In the genomic region with DNA sequence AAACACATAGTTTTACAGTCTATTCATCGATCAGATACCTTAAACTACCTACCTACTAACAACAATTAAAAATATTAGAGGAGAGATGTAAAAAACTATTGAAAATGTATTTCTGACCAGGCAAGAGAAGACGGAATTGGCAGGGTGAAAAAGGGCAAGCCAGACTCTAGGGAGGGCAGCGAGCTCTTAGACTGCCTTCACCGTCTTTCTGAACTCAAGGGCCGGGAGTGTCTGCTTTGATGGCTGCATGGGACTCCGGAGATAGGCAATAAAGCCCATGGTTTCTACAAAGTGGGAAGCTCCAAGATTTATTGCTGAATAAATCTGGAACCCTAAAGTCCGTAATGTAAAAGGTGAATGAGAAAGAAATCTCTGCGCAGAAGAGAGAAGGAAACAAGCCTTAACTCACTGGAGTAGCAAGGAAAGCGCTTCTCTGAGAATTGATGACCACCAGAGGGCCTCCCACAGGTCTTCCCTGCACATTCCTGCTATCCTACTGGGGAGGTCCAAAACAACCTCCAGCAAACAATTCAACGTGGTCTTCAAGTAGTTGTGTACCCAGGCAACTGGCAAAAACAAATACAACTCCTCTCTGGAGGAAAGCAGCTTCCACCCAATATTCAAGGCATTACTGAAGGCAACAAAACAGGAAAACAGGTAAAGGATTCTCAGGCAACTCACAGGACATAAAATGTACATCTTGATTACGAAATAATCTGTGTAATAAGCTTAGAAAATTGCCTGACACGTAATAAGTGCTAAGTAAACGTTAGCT, we compare ENCODE assay signal across 9 cellular contexts.
DNase-seq lines count a peak whose midpoint lies in the region; ATAC-seq and TF ChIP-seq lines count a peak whose summit lies in the region.
"Had no signal": no experiment of that assay in that cellular context is flagged by ENCODE, and none has a peak within 500 bp of the region (broad histone marks: within the 10 kb centered on the region; RNA-seq: fewer than 3 reads in every experiment).

No MANE protein-coding gene starts in this region.

- TF ChIP-seq CTCF in adrenal gland (IDR thresholded peaks at IDR 0.05), result peak in 4 of 6 experiments; percentile 14 to 36 (median 26)
- peak in 1 of 2 experiments; percentile 22 for TF ChIP-seq CTCF in tibial artery (IDR thresholded peaks at IDR 0.05)

- peaks cover 13 to 16% of the 10 kb centered on the region in 2 donors for H3K27me3 Mint-ChIP-seq in stimulated activated naive B cell treated with anti-CD40 and anti-IgM and Interleukin-4, amounts not matched to agents 10 μg/mL and 1 μg/mL and 100 μg/mL, for 72 hours

- H3K36me3 Mint-ChIP-seq in stimulated activated naive B cell treated with anti-CD40 and anti-IgM and Interleukin-4, amounts not matched to agents 10 μg/mL and 1 μg/mL and 100 μg/mL, for 72 hours, result no peaks in the 10 kb centered on the region

- WGBS in adrenal gland, 4 donors, result 59 to 65% (median 61%) methylated on average over 13 of the region's 13 CpGs

- H3K27ac Mint-ChIP-seq in stimulated activated naive B cell treated with anti-CD40 and anti-IgM and Interleukin-4, amounts not matched to agents 10 μg/mL and 1 μg/mL and 100 μg/mL, for 72 hours, result no peak overlapping the region

- H3K4me3 Mint-ChIP-seq in stimulated activated naive B cell treated with anti-CD40 and anti-IgM and Interleukin-4, amounts not matched to agents 10 μg/mL and 1 μg/mL and 100 μg/mL, for 72 hours, result no peak overlapping the region

- intact Hi-C loops in adrenal gland (cut with DNase I), result no loop called here
- intact Hi-C loops in tibial artery (cut with DNase I; ENCODE audit: low total_unique reads), result no loop called here

- H3K4me1 ChIP-seq in adrenal gland (replicated peaks in 1 of 2) (no peaks in the 10 kb centered on the region), tibial artery (no peaks in the 10 kb centered on the region)

- H3K27me3 ChIP-seq in MG63 (no peaks in the 10 kb centered on the region), adrenal gland (no peaks in the 10 kb centered on the region), tibial artery (no peaks in the 10 kb centered on the region)

- no peaks in the 10 kb centered on the region for H3K9me3 Mint-ChIP-seq in stimulated activated naive B cell treated with anti-CD40 and anti-IgM and Interleukin-4, amounts not matched to agents 10 μg/mL and 1 μg/mL and 100 μg/mL, for 72 hours

- H3K4me3 ChIP-seq in MG63 (no peak overlapping the region), adrenal gland (no peak overlapping the region), tibial artery (no peak overlapping the region)
- H3K4me3 ChIP-seq: thoracic aorta had no signal

- H3K9me3 ChIP-seq in MG63 (no peaks in the 10 kb centered on the region), adrenal gland (replicated peaks in 1 of 3) (no peaks in the 10 kb centered on the region), tibial artery (no peaks in the 10 kb centered on the region)
- H3K9me3 ChIP-seq: thoracic aorta had no signal

- ATAC-seq in stimulated activated naive B cell treated with anti-CD40 and anti-IgM and Interleukin-4, amounts not matched to agents 10 μg/mL and 1 μg/mL and 100 μg/mL, for 72 hours (replicated peaks), result no peak

- no peaks in the 10 kb centered on the region for H3K36me3 ChIP-seq in MG63
- H3K36me3 ChIP-seq in adrenal gland (replicated peaks in 1 of 2), result no peaks in the 10 kb centered on the region
- H3K36me3 ChIP-seq in tibial artery, result no peaks in the 10 kb centered on the region
- H3K36me3 ChIP-seq: thoracic aorta had no signal

- peaks cover 2 to 7% of the 10 kb centered on the region in 2 donors for H3K4me1 Mint-ChIP-seq in stimulated activated naive B cell treated with anti-CD40 and anti-IgM and Interleukin-4, amounts not matched to agents 10 μg/mL and 1 μg/mL and 100 μg/mL, for 72 hours

- TF ChIP-seq POLR2A in adrenal gland (IDR thresholded peaks at IDR 0.05), result no peak

- DNase-seq in DMS153 (lab: John Stamatoyannopoulos, UW), result peak; percentile 79
- DNase-seq in MG63, result peak; percentile 15
- DNase-seq in adrenal gland, result peak in 3 of 7 donors; percentile 8 to 26 (median 21)
- DNase-seq in left kidney (ENCODE audit: low read depth, low spot score), result peak; percentile 80
- no peak for DNase-seq in tibial artery
- no peak for DNase-seq in central memory CD4-positive, alpha-beta T cell
- no peak for DNase-seq in stimulated activated naive B cell treated with anti-CD40 and anti-IgM and Interleukin-4, amounts not matched to agents 10 μg/mL and 1 μg/mL and 100 μg/mL, for 72 hours
- DNase-seq in NCI-H187 (lab: John Stamatoyannopoulos, UW), result no peak

- H3K27ac ChIP-seq in adrenal gland (no peak overlapping the region), tibial artery (no peak overlapping the region)
- H3K27ac ChIP-seq: thoracic aorta had no signal

Comparison
In these comparisons a context has a peak if more than half of its experiments do, and no peak if none do; other contexts are left out.
1. DNase-seq: peak in DMS153 (single experiment), MG63 (single experiment) and left kidney (single experiment); none in tibial artery (0 of 2), central memory CD4-positive, alpha-beta T cell (single experiment), stimulated activated naive B cell treated with anti-CD40 and anti-IgM and Interleukin-4, amounts not matched to agents 10 μg/mL and 1 μg/mL and 100 μg/mL, for 72 hours (single experiment) and NCI-H187 (0 of 2).